1 cellular context compared by ENCODE assay signal in genomic region chr1:59105548-59106507, GRCh38.
TF ChIP-seq lines count a peak whose summit lies in the region.

No MANE protein-coding gene starts in this region.

TF ChIP-seq in H1, 55 proteins besides CTCF, POLR2A, EP300 and RAD21:
- no peak for TF ChIP-seq RBBP5 (IDR thresholded peaks at IDR 0.05; ENCODE audit: borderline replicate concordance, low read depth, low read length)
- TF ChIP-seq SIRT6 (IDR thresholded peaks at IDR 0.05; ENCODE audit: low read length) = no peak
- TF ChIP-seq TCF12 (IDR thresholded peaks at IDR 0.05; ENCODE audit: low read depth, low read length) = no peak
- no peak for TF ChIP-seq TAF7 (optimal IDR thresholded peaks at IDR 0.05; ENCODE audit: borderline replicate concordance, low read depth, low read length)
- TF ChIP-seq EZH2 (IDR thresholded peaks at IDR 0.05; ENCODE audit: low read depth, low read length, severe bottlenecking) = no peak
- no peak for TF ChIP-seq NANOG (IDR thresholded peaks at IDR 0.05; ENCODE audit: insufficient read depth, low read depth, low read length, poor library complexity, severe bottlenecking)
- TF ChIP-seq ZNF274 (IDR thresholded peaks at IDR 0.05; ENCODE audit: borderline replicate concordance, extremely low read depth, low read length) = no peak
- TF ChIP-seq HDAC6 (IDR thresholded peaks at IDR 0.05; ENCODE audit: low read depth, low read length) = no peak
- TF ChIP-seq SRF (IDR thresholded peaks at IDR 0.05; ENCODE audit: low read depth, low read length) = no peak
- TF ChIP-seq SP4 (IDR thresholded peaks at IDR 0.05; ENCODE audit: low read length) = no peak
- TF ChIP-seq POLR2AphosphoS5 (IDR thresholded peaks at IDR 0.05; ENCODE audit: low read depth, low read length) = no peak
- TF ChIP-seq ASH2L (IDR thresholded peaks at IDR 0.05; ENCODE audit: low read length) = no peak
- no peak for TF ChIP-seq JUND (IDR thresholded peaks at IDR 0.05; ENCODE audit: low read length)
- no peak for TF ChIP-seq RNF2 (IDR thresholded peaks at IDR 0.05; ENCODE audit: borderline replicate concordance, low read depth, low read length, missing control alignments, poor library complexity, severe bottlenecking)
TF ChIP-seq in H1: peak in this region for 0.
